In the genomic region with DNA sequence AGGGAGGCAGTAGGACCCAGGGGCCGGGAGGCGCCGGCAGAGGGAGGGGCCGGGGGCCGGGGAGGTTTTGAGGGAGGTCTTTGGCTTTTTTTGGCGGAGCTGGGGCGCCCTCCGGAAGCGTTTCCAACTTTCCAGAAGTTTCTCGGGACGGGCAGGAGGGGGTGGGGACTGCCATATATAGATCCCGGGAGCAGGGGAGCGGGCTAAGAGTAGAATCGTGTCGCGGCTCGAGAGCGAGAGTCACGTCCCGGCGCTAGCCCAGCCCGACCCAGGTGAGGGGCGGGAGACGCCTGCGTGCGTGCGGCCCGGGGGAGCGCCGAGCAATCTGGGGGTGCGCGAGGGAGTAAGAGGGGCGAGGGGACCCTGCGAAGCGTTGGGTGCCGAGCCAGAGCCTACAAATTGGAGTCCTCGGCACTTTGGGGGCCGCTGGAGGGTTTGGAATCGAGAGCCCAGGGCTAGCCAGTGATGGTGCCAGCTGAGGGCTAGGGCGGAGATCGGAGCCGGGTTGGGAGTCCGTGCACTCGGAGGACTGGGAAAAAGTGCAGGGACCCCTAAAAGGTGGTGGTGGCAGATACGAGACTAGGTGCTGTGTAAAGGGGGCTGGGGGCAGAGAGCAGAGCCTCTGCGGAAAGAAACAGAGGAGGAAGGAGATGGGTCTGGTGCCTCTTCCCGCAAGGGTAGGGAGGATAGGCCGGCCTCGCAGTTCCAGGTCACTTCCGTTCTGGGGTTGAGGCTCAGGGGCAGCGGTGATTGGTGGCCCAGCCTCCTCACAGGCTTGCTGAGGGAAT, we compare ENCODE assay signal across 8 cellular contexts. TPM values are rescaled to one million over a fixed set of nuclear protein-coding genes. Genes with fewer than 3 reads are reported as not detected.
A peak's percentile ranks its signal among the peaks of the same experiment; 100 is the strongest.
DNase-seq lines count a peak whose midpoint lies in the region; ATAC-seq and TF ChIP-seq lines count a peak whose summit lies in the region.

A gene (plus strand): TSS at position 206 of the 788 bp plus-strand sequence. CDS start 4,097 bp downstream, outside the sequence.

- intact Hi-C loops in left ventricle myocardium inferior (cut with micrococcal nuclease): no loop called here
- intact Hi-C loops in vagina (cut with DNase I): no loop called here

- DNase-seq in G401 (ENCODE audit: low spot score) (peak; percentile 84), HEK293T (ENCODE audit: extremely low spot score) (peak; percentile 86), NCI-H1048 (lab: John Stamatoyannopoulos, UW) (peak; percentile 20), T-helper 17 cell (peak; percentile 29 to 38 (median 31)), left ventricle myocardium inferior (peak; percentile 89), progenitor cell of endocrine pancreas (ENCODE audit: low spot score, unreplicated experiment) (peak; percentile 55), vagina (ENCODE audit: extremely low spot score in 2 of 2) (no peak)

- H3K9me3 ChIP-seq in T-helper 17 cell (ENCODE audit: control insufficient read depth, low read length, poor library complexity, severe bottlenecking): no peaks in the 10 kb centered on the region
- H3K9me3 ChIP-seq in left ventricle myocardium inferior (replicated peaks): no peaks in the 10 kb centered on the region
- no peaks in the 10 kb centered on the region for H3K9me3 ChIP-seq in vagina

- in situ Hi-C loops in G401 (cut with HindIII; ENCODE audit: low sequenced_read_pairs): no loop called here

- CTCF ChIA-PET in HEK293T (lab: Yijun Ruan, JAX): interaction anchor here (0.6 to 1.0 kb wide), 2 partner anchors 15 to 36 kb away, joined by 3 to 5 read pairs; no protein-coding TSS in a partner anchor

- no peak for TF ChIP-seq CTCF in left ventricle myocardium inferior (IDR thresholded peaks at IDR 0.05; ENCODE audit: borderline replicate concordance)
- TF ChIP-seq CTCF in progenitor cell of endocrine pancreas (IDR thresholded peaks at IDR 0.05; ENCODE audit: unreplicated experiment): no peak
- TF ChIP-seq CTCF in vagina (IDR thresholded peaks at IDR 0.05): no peak

- H3K27ac ChIP-seq in angular gyrus (ENCODE audit: low read depth, low read length) (peak within 1 kb of the TSS; percentile 97), left ventricle myocardium inferior (replicated peaks) (peak within 1 kb of the TSS; percentile 100), vagina (peak within 1 kb of the TSS; percentile 99)

- H3K36me3 Mint-ChIP-seq in T-helper 17 cell (ENCODE audit: low read depth): no peaks in the 10 kb centered on the region
- H3K36me3 Mint-ChIP-seq in progenitor cell of endocrine pancreas (ENCODE audit: insufficient read depth): peaks cover 2% of the 10 kb centered on the region

- H3K27ac Mint-ChIP-seq in T-helper 17 cell (peak within 1 kb of the TSS; percentile 94), progenitor cell of endocrine pancreas (peak within 1 kb of the TSS; percentile 99)

- peak within 1 kb of the TSS; percentile 90 for H3K4me3 ChIP-seq in left ventricle myocardium inferior
- peak within 1 kb of the TSS; percentile 69 to 79 for H3K4me3 ChIP-seq in vagina

- ATAC-seq in T-helper 17 cell: peak; percentile 82

- H3K4me3 Mint-ChIP-seq in T-helper 17 cell: peak within 1 kb of the TSS; percentile 98
- peak within 1 kb of the TSS; percentile 99 for H3K4me3 Mint-ChIP-seq in progenitor cell of endocrine pancreas (ENCODE audit: low read depth)

- H3K4me1 ChIP-seq in left ventricle myocardium inferior: peaks cover 100% of the 10 kb centered on the region
- peaks cover 90% of the 10 kb centered on the region for H3K4me1 ChIP-seq in vagina

- peaks cover 29% of the 10 kb centered on the region for H3K36me3 ChIP-seq in left ventricle myocardium inferior
- H3K36me3 ChIP-seq in vagina: peaks cover 0 to 14% of the 10 kb centered on the region in 2 donors

- peaks cover 3% of the 10 kb centered on the region for H3K27me3 Mint-ChIP-seq in T-helper 17 cell
- H3K27me3 Mint-ChIP-seq in progenitor cell of endocrine pancreas: no peaks in the 10 kb centered on the region

- H3K4me1 Mint-ChIP-seq in T-helper 17 cell (peaks cover 28% of the 10 kb centered on the region), progenitor cell of endocrine pancreas (ENCODE audit: low read depth) (peaks cover 40% of the 10 kb centered on the region)

- POLR2A ChIA-PET in HEK293T (lab: Yijun Ruan, JAX): interaction anchor here (0.5 to 3.0 kb wide), 18 partner anchors 9 to 340 kb away, joined by 3 to 50 read pairs (median 3); no protein-coding TSS in a partner anchor

- TF ChIP-seq POLR2A in vagina (IDR thresholded peaks at IDR 0.05): peak in 1 of 2 donors; percentile 72

- H3K9me3 Mint-ChIP-seq in progenitor cell of endocrine pancreas (ENCODE audit: low read depth): no peaks in the 10 kb centered on the region

- H3K27me3 ChIP-seq in left ventricle myocardium inferior (ENCODE audit: low read depth) (no peaks in the 10 kb centered on the region), vagina (no peaks in the 10 kb centered on the region)

TF ChIP-seq in HEK293T, 16 proteins besides CTCF, POLR2A, EP300 and RAD21:
- TF ChIP-seq FOXK2 (IDR thresholded peaks at IDR 0.05): no peak
- 0 out of 2 replicates have a peak, but pooled peaks have one; percentile 30 for TF ChIP-seq ELF4 (IDR thresholded peaks at IDR 0.05)

RNA-seq across cellular contexts. Expression of the gene that starts here (rescaled TPM):
- 721 and 818 TPM in 2 replicates for total RNA-seq in G401 (2014; rRNA removed; shearing (Covaris generic))
- total RNA-seq in T-helper 17 cell (1 to 10 TPM; 3.5 to 3.6 TPM), left ventricle myocardium inferior (57.6 TPM), progenitor cell of endocrine pancreas (223 and 234 TPM in 2 replicates), vagina (257 TPM)

Comparison
In these comparisons a context has a peak if more than half of its experiments do, and no peak if none do; other contexts are left out.
1. RNA of the gene that starts here (total RNA-seq): 721 to 818 TPM in G401, 257 TPM in vagina (single experiment), 223 to 234 TPM in progenitor cell of endocrine pancreas and 57.6 TPM in left ventricle myocardium inferior (single experiment); 3.5 to 3.6 TPM in T-helper 17 cell; every median in the first group is over 10 times any median in the second.
2. DNase-seq: peak in G401 (single experiment), HEK293T (single experiment), NCI-H1048 (single experiment), T-helper 17 cell (3 of 3), left ventricle myocardium inferior (single experiment) and progenitor cell of endocrine pancreas (single experiment); none in vagina (0 of 2).
3. Peak in every context shown above with its lines, with median percentiles within 50 percentile points of each other: H3K27ac ChIP-seq.